Comparison of ENCODE assay signal across 6 cellular contexts in genomic region chr11:57476223-57476882, GRCh38. TPM values are rescaled to one million over a fixed set of nuclear protein-coding genes. Genes with fewer than 3 reads are reported as not detected.
A peak's percentile ranks its signal among the peaks of the same experiment; 100 is the strongest.
DNase-seq lines count a peak whose midpoint lies in the region; ATAC-seq lines count a peak whose summit lies in the region.

No MANE protein-coding gene starts in this region.

- intact Hi-C loops in activated T-helper 2 cell treated with anti-CD3 and anti-CD28 coated beads, Interferon-gamma antibody, Interleukin-2, Interleukin-4, amounts not matched to agents 10 μg/mL and 5 μg/mL and 100 μg/mL, durations not matched to agents 14 hours and 24 hours and 36 hours (cut with micrococcal nuclease): no loop called here

- no peak overlapping the region for H3K4me3 Mint-ChIP-seq in activated T-helper 2 cell treated with anti-CD3 and anti-CD28 coated beads, Interferon-gamma antibody, Interleukin-2, Interleukin-4, amounts not matched to agents 10 μg/mL and 5 μg/mL and 100 μg/mL, durations not matched to agents 14 hours and 24 hours and 36 hours (ENCODE audit: low read depth)

- H3K4me1 Mint-ChIP-seq in activated T-helper 2 cell treated with anti-CD3 and anti-CD28 coated beads, Interferon-gamma antibody, Interleukin-2, Interleukin-4, amounts not matched to agents 10 μg/mL and 5 μg/mL and 100 μg/mL, durations not matched to agents 14 hours and 24 hours and 36 hours (ENCODE audit: low read depth): peaks cover 23% of the 10 kb centered on the region

- no peak overlapping the region for H3K27ac Mint-ChIP-seq in activated T-helper 2 cell treated with anti-CD3 and anti-CD28 coated beads, Interferon-gamma antibody, Interleukin-2, Interleukin-4, amounts not matched to agents 10 μg/mL and 5 μg/mL and 100 μg/mL, durations not matched to agents 14 hours and 24 hours and 36 hours

- H3K27me3 Mint-ChIP-seq in activated T-helper 2 cell treated with anti-CD3 and anti-CD28 coated beads, Interferon-gamma antibody, Interleukin-2, Interleukin-4, amounts not matched to agents 10 μg/mL and 5 μg/mL and 100 μg/mL, durations not matched to agents 14 hours and 24 hours and 36 hours (ENCODE audit: low read depth): peaks cover 50% of the 10 kb centered on the region

- peak; percentile 33 for DNase-seq in CD1c-positive myeloid dendritic cell (ENCODE audit: extremely low spot score)
- DNase-seq in activated T-cell treated with anti-CD3 and anti-CD28 coated beads for 4 hours: peak; percentile 19
- DNase-seq in kidney tubule cell (ENCODE audit: low spot score): peak; percentile 37
- no peak for DNase-seq in activated T-helper 2 cell treated with anti-CD3 and anti-CD28 coated beads, Interferon-gamma antibody, Interleukin-2, Interleukin-4, amounts not matched to agents 10 μg/mL and 5 μg/mL and 100 μg/mL, durations not matched to agents 14 hours and 24 hours and 36 hours (ENCODE audit: low spot score)
- no peak for DNase-seq in midbrain (lab: John Stamatoyannopoulos, UW)

- no peaks in the 10 kb centered on the region for H3K36me3 Mint-ChIP-seq in activated T-helper 2 cell treated with anti-CD3 and anti-CD28 coated beads, Interferon-gamma antibody, Interleukin-2, Interleukin-4, amounts not matched to agents 10 μg/mL and 5 μg/mL and 100 μg/mL, durations not matched to agents 14 hours and 24 hours and 36 hours (ENCODE audit: low read depth)

- H3K9me3 Mint-ChIP-seq in activated T-helper 2 cell treated with anti-CD3 and anti-CD28 coated beads, Interferon-gamma antibody, Interleukin-2, Interleukin-4, amounts not matched to agents 10 μg/mL and 5 μg/mL and 100 μg/mL, durations not matched to agents 14 hours and 24 hours and 36 hours: no peaks in the 10 kb centered on the region

- ATAC-seq in HG02610 (IDR thresholded peaks at IDR 0.05; ENCODE audit: unreplicated experiment): peak; percentile 20

RNA-seq across cellular contexts. Expression of gene RTN4RL2, which starts 16.0 kb away (rescaled TPM):
- 0.18 TPM in 1 of 2 replicates, not detected in the other for total RNA-seq in activated T-helper 2 cell treated with anti-CD3 and anti-CD28 coated beads, Interferon-gamma antibody, Interleukin-2, Interleukin-4, amounts not matched to agents 10 μg/mL and 5 μg/mL and 100 μg/mL, durations not matched to agents 14 hours and 24 hours and 36 hours

RNA-seq across cellular contexts. Expression of gene SLC43A1, which starts 39.1 kb away (rescaled TPM):
- total RNA-seq in activated T-helper 2 cell treated with anti-CD3 and anti-CD28 coated beads, Interferon-gamma antibody, Interleukin-2, Interleukin-4, amounts not matched to agents 10 μg/mL and 5 μg/mL and 100 μg/mL, durations not matched to agents 14 hours and 24 hours and 36 hours: 27.6 and 30.9 TPM in 2 replicates

RNA-seq across cellular contexts. Expression of gene SLC43A3, which starts 49.4 kb away (rescaled TPM):
- 174 and 189 TPM in 2 replicates for total RNA-seq in activated T-helper 2 cell treated with anti-CD3 and anti-CD28 coated beads, Interferon-gamma antibody, Interleukin-2, Interleukin-4, amounts not matched to agents 10 μg/mL and 5 μg/mL and 100 μg/mL, durations not matched to agents 14 hours and 24 hours and 36 hours

RNA-seq across cellular contexts. Expression of gene TIMM10, which starts 54.2 kb away (rescaled TPM):
- 76.9 and 90.0 TPM in 2 replicates for total RNA-seq in activated T-helper 2 cell treated with anti-CD3 and anti-CD28 coated beads, Interferon-gamma antibody, Interleukin-2, Interleukin-4, amounts not matched to agents 10 μg/mL and 5 μg/mL and 100 μg/mL, durations not matched to agents 14 hours and 24 hours and 36 hours

Comparison
In these comparisons a context has a peak if more than half of its experiments do, and no peak if none do; other contexts are left out.
1. DNase-seq: peak in CD1c-positive myeloid dendritic cell (single experiment), activated T-cell treated with anti-CD3 and anti-CD28 coated beads for 4 hours (single experiment) and kidney tubule cell (single experiment); none in activated T-helper 2 cell treated with anti-CD3 and anti-CD28 coated beads, Interferon-gamma antibody, Interleukin-2, Interleukin-4, amounts not matched to agents 10 μg/mL and 5 μg/mL and 100 μg/mL, durations not matched to agents 14 hours and 24 hours and 36 hours (single experiment) and midbrain (single experiment).